Comparison of ENCODE assay signal across 8 cellular contexts in the genomic region with DNA sequence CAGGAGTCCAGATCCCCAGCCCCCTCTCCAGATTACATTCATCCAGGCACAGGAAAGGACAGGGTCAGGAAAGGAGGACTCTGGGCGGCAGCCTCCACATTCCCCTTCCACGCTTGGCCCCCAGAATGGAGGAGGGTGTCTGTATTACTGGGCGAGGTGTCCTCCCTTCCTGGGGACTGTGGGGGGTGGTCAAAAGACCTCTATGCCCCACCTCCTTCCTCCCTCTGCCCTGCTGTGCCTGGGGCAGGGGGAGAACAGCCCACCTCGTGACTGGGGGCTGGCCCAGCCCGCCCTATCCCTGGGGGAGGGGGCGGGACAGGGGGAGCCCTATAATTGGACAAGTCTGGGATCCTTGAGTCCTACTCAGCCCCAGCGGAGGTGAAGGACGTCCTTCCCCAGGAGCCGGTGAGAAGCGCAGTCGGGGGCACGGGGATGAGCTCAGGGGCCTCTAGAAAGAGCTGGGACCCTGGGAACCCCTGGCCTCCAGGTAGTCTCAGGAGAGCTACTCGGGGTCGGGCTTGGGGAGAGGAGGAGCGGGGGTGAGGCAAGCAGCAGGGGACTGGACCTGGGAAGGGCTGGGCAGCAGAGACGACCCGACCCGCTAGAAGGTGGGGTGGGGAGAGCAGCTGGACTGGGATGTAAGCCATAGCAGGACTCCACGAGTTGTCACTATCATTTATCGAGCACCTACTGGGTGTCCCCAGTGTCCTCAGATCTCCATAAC. TPM values are rescaled to one million over a fixed set of nuclear protein-coding genes. Genes with fewer than 3 reads are reported as not detected.
DNase-seq lines count a peak whose midpoint lies in the region; ATAC-seq and TF ChIP-seq lines count a peak whose summit lies in the region.

A gene (plus strand): TSS at position 360 of the 724 bp plus-strand sequence. CDS start 829 bp downstream, outside the sequence.

- intact Hi-C loops in upper lobe of right lung (cut with DNase I) = loop anchor here (10.0 kb wide), 1 partner anchor 49 kb away; a partner anchor contains a TSS

- peak within 1 kb of the TSS; percentile 48 for H3K4me2 ChIP-seq in mesenchymal stem cell (ENCODE audit: low read length, poor library complexity, severe bottlenecking)

- H3K14ac ChIP-seq in mesenchymal stem cell (ENCODE audit: low read length in 2 of 2) = peak within 1 kb of the TSS in 1 of 2 experiments; percentile 11

- peak within 1 kb of the TSS; percentile 56 to 79 for H2BK12ac ChIP-seq in mesenchymal stem cell (ENCODE audit: low read length in 2 of 2)

- H3K23ac ChIP-seq in mesenchymal stem cell (ENCODE audit: low read length in 2 of 2) = no peak within 1 kb of the TSS

- no peak for DNase-seq in activated T-cell treated with anti-CD3 and anti-CD28 coated beads, Interleukin-2, amount 50 U/mL, for 4 hours
- DNase-seq in activated T-cell treated with anti-CD3 and anti-CD28 coated beads, Interleukin-2, amount 50 U/mL, for 1 hour = no peak
- DNase-seq in mesenchymal stem cell = peak; percentile 54
- no peak for DNase-seq in upper lobe of right lung
- no peak for DNase-seq in GM13976 (ENCODE audit: low spot score)
- no peak for DNase-seq in activated CD4-positive, alpha-beta T cell treated with anti-CD3 and anti-CD28 coated beads for 1 hour
- DNase-seq in 8988T = no peak

- in situ Hi-C loops in GM13976 (cut with MboI; ENCODE audit: low sequenced_read_pairs, unreplicated experiment) = no loop called here

- peak within 1 kb of the TSS; percentile 54 for H2BK120ac ChIP-seq in mesenchymal stem cell (ENCODE audit: low read depth, low read length)

- no peak within 1 kb of the TSS for H2AK5ac ChIP-seq in mesenchymal stem cell (ENCODE audit: low read length, severe bottlenecking)

- H3K9ac ChIP-seq in mesenchymal stem cell (ENCODE audit: low read length) = peak within 1 kb of the TSS; percentile 79

- H2AFZ ChIP-seq in mesenchymal stem cell (ENCODE audit: low read depth, low read length) = peak within 1 kb of the TSS; percentile 20

- TF ChIP-seq CTCF in upper lobe of right lung (IDR thresholded peaks at IDR 0.05) (no peak), GM13976 (IDR thresholded peaks at IDR 0.05; ENCODE audit: borderline replicate concordance, control extremely low read depth, extremely low read depth, insufficient read depth, missing control alignments) (no peak)

- H3K27me3 ChIP-seq in ectodermal cell (ENCODE audit: control insufficient read depth, insufficient read depth, low read length, poor library complexity, severe bottlenecking) = no peaks in the 10 kb centered on the region
- H3K27me3 ChIP-seq in mesenchymal stem cell (ENCODE audit: control insufficient read depth in 1 of 2, insufficient read depth in 1 of 2, low read length in 2 of 2) = peaks cover 0 to 10% of the 10 kb centered on the region in 2 experiments
- peaks cover 5% of the 10 kb centered on the region for H3K27me3 ChIP-seq in upper lobe of right lung

- H3K4me1 ChIP-seq in ectodermal cell (ENCODE audit: control insufficient read depth, insufficient read depth, low read length) (peaks cover 5% of the 10 kb centered on the region), mesenchymal stem cell (ENCODE audit: control insufficient read depth, insufficient read depth, low read depth, low read length) (peaks cover 15% of the 10 kb centered on the region), upper lobe of right lung (no peaks in the 10 kb centered on the region)

- peak within 1 kb of the TSS; percentile 53 for H3K4me3 ChIP-seq in ectodermal cell (ENCODE audit: insufficient read depth, low read depth, low read length)
- H3K4me3 ChIP-seq in mesenchymal stem cell (ENCODE audit: insufficient read depth in 1 of 2, low read depth in 1 of 2, low read length in 2 of 2) = peak within 1 kb of the TSS; percentile 48 to 79
- H3K4me3 ChIP-seq in upper lobe of right lung = peak within 1 kb of the TSS; percentile 45

- H3K27ac ChIP-seq in ectodermal cell (ENCODE audit: insufficient read depth, low read depth, low read length, poor library complexity, severe bottlenecking) (peak within 1 kb of the TSS; percentile 38), mesenchymal stem cell (ENCODE audit: low read length, poor library complexity, severe bottlenecking) (no peak within 1 kb of the TSS), upper lobe of right lung (peak within 1 kb of the TSS; percentile 58)

- H3K9me3 Mint-ChIP-seq in activated T-cell treated with anti-CD3 and anti-CD28 coated beads, Interleukin-2, amount 50 U/mL, for 4 hours = no peaks in the 10 kb centered on the region

- H3K4ac ChIP-seq in mesenchymal stem cell (ENCODE audit: low read depth in 1 of 2, low read length in 2 of 2) = peak within 1 kb of the TSS in 1 of 2 experiments; percentile 73

- no peak within 1 kb of the TSS for H2BK5ac ChIP-seq in mesenchymal stem cell (ENCODE audit: low read depth, low read length, poor library complexity, severe bottlenecking)

- H3K79me1 ChIP-seq in mesenchymal stem cell (replicated peaks; ENCODE audit: low read length, poor library complexity, severe bottlenecking) = peaks cover 6% of the 10 kb centered on the region

- no peaks in the 10 kb centered on the region for H3K9me3 ChIP-seq in ectodermal cell (ENCODE audit: control insufficient read depth, low read length)
- H3K9me3 ChIP-seq in mesenchymal stem cell (ENCODE audit: control insufficient read depth, low read length) = no peaks in the 10 kb centered on the region
- H3K9me3 ChIP-seq in upper lobe of right lung = no peaks in the 10 kb centered on the region

- H3K36me3 ChIP-seq in ectodermal cell (ENCODE audit: control insufficient read depth, insufficient read depth, low read length) = peaks cover 5% of the 10 kb centered on the region
- peaks cover 17 to 48% of the 10 kb centered on the region in 2 experiments for H3K36me3 ChIP-seq in mesenchymal stem cell (ENCODE audit: control insufficient read depth in 1 of 2, insufficient read depth in 2 of 2, low read depth in 1 of 2, low read length in 2 of 2)
- H3K36me3 ChIP-seq in upper lobe of right lung = peaks cover 24% of the 10 kb centered on the region

- peak within 1 kb of the TSS; percentile 45 for H4K91ac ChIP-seq in mesenchymal stem cell (ENCODE audit: low read length)

- peaks cover 28% of the 10 kb centered on the region for H3K27me3 Mint-ChIP-seq in activated T-cell treated with anti-CD3 and anti-CD28 coated beads, Interleukin-2, amount 50 U/mL, for 4 hours (ENCODE audit: low read depth)

- H2BK15ac ChIP-seq in mesenchymal stem cell (ENCODE audit: low read depth, poor library complexity, severe bottlenecking) = peak within 1 kb of the TSS; percentile 36

- peaks cover 10% of the 10 kb centered on the region for H3K4me1 Mint-ChIP-seq in activated T-cell treated with anti-CD3 and anti-CD28 coated beads, Interleukin-2, amount 50 U/mL, for 4 hours (ENCODE audit: low read depth)

- peak within 1 kb of the TSS in 1 of 2 experiments; percentile 11 for H3K18ac ChIP-seq in mesenchymal stem cell (ENCODE audit: low read depth in 1 of 2, low read length in 2 of 2)

- H3K36me3 Mint-ChIP-seq in activated T-cell treated with anti-CD3 and anti-CD28 coated beads, Interleukin-2, amount 50 U/mL, for 4 hours (ENCODE audit: insufficient read depth) = peaks cover 12% of the 10 kb centered on the region

- WGBS in ectodermal cell, 2 experiments = 2 to 3% methylated on average over 20 of the region's 20 CpGs
- WGBS in mesenchymal stem cell = 4% methylated on average over 17 of the region's 20 CpGs

- H4K8ac ChIP-seq in mesenchymal stem cell (ENCODE audit: low read length) = peak within 1 kb of the TSS; percentile 73

- ATAC-seq in activated T-cell treated with anti-CD3 and anti-CD28 coated beads, Interleukin-2, amount 50 U/mL, for 4 hours = peak; percentile 14 to 20
- peak; percentile 42 for ATAC-seq in upper lobe of right lung

- H3K4me3 Mint-ChIP-seq in activated T-cell treated with anti-CD3 and anti-CD28 coated beads, Interleukin-2, amount 50 U/mL, for 4 hours = peak within 1 kb of the TSS; percentile 33

RNA-seq across cellular contexts. Expression of the gene that starts here (rescaled TPM):
- total RNA-seq in activated T-cell treated with anti-CD3 and anti-CD28 coated beads, Interleukin-2, amount 50 U/mL, for 4 hours = 1 to 10 TPM; 4.3 to 5.0 (median 4.9) TPM
- 252 TPM for polyA plus RNA-seq in ectodermal cell (2013, experiment 1 of 4)
- polyA plus RNA-seq in ectodermal cell (2013, experiment 2 of 4) = 257 TPM
- polyA plus RNA-seq in ectodermal cell (2013, experiment 3 of 4) = 240 TPM
- 257 TPM for polyA plus RNA-seq in ectodermal cell (2013, experiment 4 of 4)
- 201 TPM for polyA plus RNA-seq in mesenchymal stem cell (2013, experiment 1 of 2)
- 208 TPM for polyA plus RNA-seq in mesenchymal stem cell (2013, experiment 2 of 2)
- total RNA-seq in upper lobe of right lung = 565 TPM

Comparison
In these comparisons a context has a peak if more than half of its experiments do, and no peak if none do; other contexts are left out.
1. RNA of the gene that starts here (total RNA-seq): 565 TPM in upper lobe of right lung (single experiment); 4.3 to 5.0 TPM in activated T-cell treated with anti-CD3 and anti-CD28 coated beads, Interleukin-2, amount 50 U/mL, for 4 hours; every median in the first group is over 10 times any median in the second.
2. Peak in every context shown above with its lines, with median percentiles within 50 percentile points of each other: H3K4me3 ChIP-seq.